In the genomic region with DNA sequence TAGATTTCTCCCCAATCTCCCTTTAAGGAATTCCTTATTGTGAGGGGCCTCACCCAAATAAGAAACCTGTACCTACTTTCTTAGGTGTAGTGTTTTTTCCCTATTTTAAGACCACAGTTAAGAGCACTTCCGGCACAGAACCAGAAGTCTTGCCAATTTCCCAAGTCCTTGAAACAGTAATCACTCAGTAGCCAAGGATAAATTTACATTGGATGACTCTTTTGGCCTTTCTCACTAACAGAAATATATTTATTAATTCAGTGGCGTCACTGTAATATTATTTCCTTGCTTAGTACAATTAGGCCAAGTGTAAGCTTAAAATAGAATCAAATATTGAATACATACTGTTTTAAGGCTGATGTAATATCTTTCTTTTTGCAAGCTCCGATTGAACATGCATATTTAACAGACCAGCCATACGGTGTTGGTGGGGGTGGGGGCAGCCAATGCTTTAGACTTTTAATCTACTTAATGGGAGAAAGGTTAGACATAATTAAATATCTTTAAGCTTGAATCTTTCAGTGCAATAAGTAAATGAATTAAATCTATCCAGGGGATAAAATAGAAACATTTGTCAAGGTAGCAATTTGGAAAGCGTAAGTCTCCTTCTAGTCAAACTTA, we compare ENCODE assay signal across 27 cellular contexts.
"Had no signal": no experiment of that assay in that cellular context is flagged by ENCODE, and none has a peak within 500 bp of the region (broad histone marks: within the 10 kb centered on the region; RNA-seq: fewer than 3 reads in every experiment).

No MANE protein-coding gene starts in this region.

- H3K36me3 ChIP-seq: breast epithelium, esophagus squamous epithelium, heart right ventricle, lower lobe of right lung, neural progenitor cell, right lobe of liver, thoracic aorta, vagina had no signal

- H3K4me3 ChIP-seq: breast epithelium, esophagus squamous epithelium, heart right ventricle, lower lobe of right lung, neural progenitor cell, right lobe of liver, thoracic aorta, vagina had no signal

- H3K9me3 Mint-ChIP-seq: activated naive CD4-positive, alpha-beta T cell treated with anti-CD3 and anti-CD28 coated beads, Interleukin-2, amount 50 U/mL, for 24 hours had no signal

- H3K4me1 Mint-ChIP-seq: activated CD8-positive, alpha-beta memory T cell treated with anti-CD3 and anti-CD28 coated beads, Interleukin-2, amount 10 ng/mL, durations not matched to agents 7 days and 5 days; activated naive CD4-positive, alpha-beta T cell treated with anti-CD3 and anti-CD28 coated beads, Interleukin-2, amount 50 U/mL, for 24 hours; activated naive CD8-positive, alpha-beta T cell treated with anti-CD3 and anti-CD28 coated beads, Interleukin-2, amount 50 U/mL, for 24 hours had no signal

- H3K4me1 ChIP-seq: breast epithelium, vagina had no signal

- H3K27ac Mint-ChIP-seq: activated B cell treated with CpG ODN at 0.5 μM for 24 hours; activated CD8-positive, alpha-beta memory T cell treated with anti-CD3 and anti-CD28 coated beads, Interleukin-2, amount 10 ng/mL, durations not matched to agents 7 days and 5 days; activated CD8-positive, alpha-beta T cell treated with anti-CD3 and anti-CD28 coated beads, Interleukin-2, amount 10 ng/mL, durations not matched to agents 7 days and 5 days; activated naive CD4-positive, alpha-beta T cell treated with anti-CD3 and anti-CD28 coated beads, Interleukin-2, amount 50 U/mL, for 24 hours; activated naive CD8-positive, alpha-beta T cell treated with anti-CD3 and anti-CD28 coated beads, Interleukin-2, amount 50 U/mL, for 24 hours; activated T-helper 2 cell treated with anti-CD3 and anti-CD28 coated beads, Interferon-gamma antibody, Interleukin-2, Interleukin-4, amounts not matched to agents 10 μg/mL and 5 μg/mL and 100 μg/mL, durations not matched to agents 14 hours and 24 hours and 36 hours; endodermal cell; naive thymus-derived CD8-positive, alpha-beta T cell; neural progenitor cell; T-helper 17 cell; type B pancreatic cell had no signal

- H3K27ac ChIP-seq: breast epithelium, epithelial cell of prostate, esophagus squamous epithelium, lower lobe of right lung, neural progenitor cell, thoracic aorta, vagina had no signal

- H3K9ac ChIP-seq: neural progenitor cell had no signal

- H3K9me3 ChIP-seq: breast epithelium, esophagus squamous epithelium, lower lobe of right lung, right lobe of liver, thoracic aorta, vagina had no signal

- H3K4me3 Mint-ChIP-seq: activated B cell treated with CpG ODN at 0.5 μM for 24 hours; activated CD8-positive, alpha-beta memory T cell treated with anti-CD3 and anti-CD28 coated beads, Interleukin-2, amount 10 ng/mL, durations not matched to agents 7 days and 5 days; activated CD8-positive, alpha-beta T cell treated with anti-CD3 and anti-CD28 coated beads, Interleukin-2, amount 10 ng/mL, durations not matched to agents 7 days and 5 days; activated naive CD4-positive, alpha-beta T cell treated with anti-CD3 and anti-CD28 coated beads, Interleukin-2, amount 50 U/mL, for 24 hours; activated naive CD8-positive, alpha-beta T cell treated with anti-CD3 and anti-CD28 coated beads, Interleukin-2, amount 50 U/mL, for 24 hours; endodermal cell; naive thymus-derived CD8-positive, alpha-beta T cell; neural progenitor cell; T-helper 17 cell; type B pancreatic cell had no signal

- H3K36me3 Mint-ChIP-seq: activated CD8-positive, alpha-beta memory T cell treated with anti-CD3 and anti-CD28 coated beads, Interleukin-2, amount 10 ng/mL, durations not matched to agents 7 days and 5 days; activated naive CD4-positive, alpha-beta T cell treated with anti-CD3 and anti-CD28 coated beads, Interleukin-2, amount 50 U/mL, for 24 hours; type B pancreatic cell had no signal

- H3K4me2 ChIP-seq: neural progenitor cell had no signal

- DNase-seq: activated B cell treated with CpG ODN at 0.5 μM for 24 hours; activated CD8-positive, alpha-beta memory T cell treated with anti-CD3 and anti-CD28 coated beads, Interleukin-2, amount 10 ng/mL, durations not matched to agents 7 days and 5 days; activated CD8-positive, alpha-beta T cell treated with anti-CD3 and anti-CD28 coated beads, Interleukin-2, amount 10 ng/mL, durations not matched to agents 7 days and 5 days; activated naive CD8-positive, alpha-beta T cell treated with anti-CD3 and anti-CD28 coated beads, Interleukin-2, amount 50 U/mL, for 24 hours; activated T-cell treated with anti-CD3 and anti-CD28 coated beads, Interleukin-2, amount 50 U/mL, for 48 hours; amygdala; central memory CD4-positive, alpha-beta T cell; endodermal cell; esophagus squamous epithelium; foreskin melanocyte; heart right ventricle; lower lobe of right lung; mesenchymal stem cell; naive thymus-derived CD8-positive, alpha-beta T cell; occipital lobe; right lobe of liver; stimulated activated CD4-positive, alpha-beta T cell treated with anti-CD3 and anti-CD28 coated beads, Interleukin-4, amount 100 ng/mL, for 1 hour; stimulated activated naive CD8-positive, alpha-beta T cell treated with anti-CD3 and anti-CD28 coated beads, Interleukin-15, Interleukin-2, amounts not matched to agents 100 U/mL and 50 U/mL, for 24 hours; T-helper 17 cell had no signal

- H3K27me3 ChIP-seq: breast epithelium, esophagus squamous epithelium, heart right ventricle, neural progenitor cell, right lobe of liver, vagina had no signal

- H2AFZ ChIP-seq: neural progenitor cell had no signal

- H3K27me3 Mint-ChIP-seq: activated naive CD8-positive, alpha-beta T cell treated with anti-CD3 and anti-CD28 coated beads, Interleukin-2, amount 50 U/mL, for 24 hours had no signal
